In genomic region chr4:112882286-112882685, GRCh38 we compare ENCODE assay signal across 1 cellular context.
TF ChIP-seq lines count a peak whose summit lies in the region.

No MANE protein-coding gene starts in this region.

TF ChIP-seq in WTC11, 78 proteins besides CTCF, POLR2A, EP300 and RAD21:
- TF ChIP-seq MAX (CRISPR knock-in tag; IDR thresholded peaks at IDR 0.05) (no peak), MXD4 (CRISPR knock-in tag; IDR thresholded peaks at IDR 0.05; ENCODE audit: borderline replicate concordance) (no peak), NR1H2 (CRISPR knock-in tag; IDR thresholded peaks at IDR 0.05) (no peak), ATF3 (CRISPR knock-in tag; conservative IDR thresholded peaks at IDR 0.05) (no peak), CREB1 (CRISPR knock-in tag; IDR thresholded peaks at IDR 0.05) (no peak), NR3C1 (CRISPR knock-in tag; conservative IDR thresholded peaks at IDR 0.05; ENCODE audit: low read depth) (no peak), HMGA2 (CRISPR knock-in tag; IDR thresholded peaks at IDR 0.05) (no peak)
- TF ChIP-seq, protein P1, sequence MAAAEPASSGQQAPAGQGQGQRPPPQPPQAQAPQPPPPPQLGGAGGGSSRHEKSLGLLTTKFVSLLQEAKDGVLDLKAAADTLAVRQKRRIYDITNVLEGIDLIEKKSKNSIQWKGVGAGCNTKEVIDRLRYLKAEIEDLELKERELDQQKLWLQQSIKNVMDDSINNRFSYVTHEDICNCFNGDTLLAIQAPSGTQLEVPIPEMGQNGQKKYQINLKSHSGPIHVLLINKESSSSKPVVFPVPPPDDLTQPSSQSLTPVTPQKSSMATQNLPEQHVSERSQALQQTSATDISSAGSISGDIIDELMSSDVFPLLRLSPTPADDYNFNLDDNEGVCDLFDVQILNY (CRISPR knock-in tag; IDR thresholded peaks at IDR 0.05): no peak
- TF ChIP-seq, protein P2, sequence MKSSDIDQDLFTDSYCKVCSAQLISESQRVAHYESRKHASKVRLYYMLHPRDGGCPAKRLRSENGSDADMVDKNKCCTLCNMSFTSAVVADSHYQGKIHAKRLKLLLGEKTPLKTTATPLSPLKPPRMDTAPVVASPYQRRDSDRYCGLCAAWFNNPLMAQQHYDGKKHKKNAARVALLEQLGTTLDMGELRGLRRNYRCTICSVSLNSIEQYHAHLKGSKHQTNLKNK (CRISPR knock-in tag; IDR thresholded peaks at IDR 0.05): no peak
- TF ChIP-seq, protein P3, sequence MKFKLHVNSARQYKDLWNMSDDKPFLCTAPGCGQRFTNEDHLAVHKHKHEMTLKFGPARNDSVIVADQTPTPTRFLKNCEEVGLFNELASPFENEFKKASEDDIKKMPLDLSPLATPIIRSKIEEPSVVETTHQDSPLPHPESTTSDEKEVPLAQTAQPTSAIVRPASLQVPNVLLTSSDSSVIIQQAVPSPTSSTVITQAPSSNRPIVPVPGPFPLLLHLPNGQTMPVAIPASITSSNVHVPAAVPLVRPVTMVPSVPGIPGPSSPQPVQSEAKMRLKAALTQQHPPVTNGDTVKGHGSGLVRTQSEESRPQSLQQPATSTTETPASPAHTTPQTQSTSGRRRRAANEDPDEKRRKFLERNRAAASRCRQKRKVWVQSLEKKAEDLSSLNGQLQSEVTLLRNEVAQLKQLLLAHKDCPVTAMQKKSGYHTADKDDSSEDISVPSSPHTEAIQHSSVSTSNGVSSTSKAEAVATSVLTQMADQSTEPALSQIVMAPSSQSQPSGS (CRISPR knock-in tag; IDR thresholded peaks at IDR 0.05; ENCODE audit: borderline replicate concordance, low read depth): no peak
- TF ChIP-seq, protein P4, sequence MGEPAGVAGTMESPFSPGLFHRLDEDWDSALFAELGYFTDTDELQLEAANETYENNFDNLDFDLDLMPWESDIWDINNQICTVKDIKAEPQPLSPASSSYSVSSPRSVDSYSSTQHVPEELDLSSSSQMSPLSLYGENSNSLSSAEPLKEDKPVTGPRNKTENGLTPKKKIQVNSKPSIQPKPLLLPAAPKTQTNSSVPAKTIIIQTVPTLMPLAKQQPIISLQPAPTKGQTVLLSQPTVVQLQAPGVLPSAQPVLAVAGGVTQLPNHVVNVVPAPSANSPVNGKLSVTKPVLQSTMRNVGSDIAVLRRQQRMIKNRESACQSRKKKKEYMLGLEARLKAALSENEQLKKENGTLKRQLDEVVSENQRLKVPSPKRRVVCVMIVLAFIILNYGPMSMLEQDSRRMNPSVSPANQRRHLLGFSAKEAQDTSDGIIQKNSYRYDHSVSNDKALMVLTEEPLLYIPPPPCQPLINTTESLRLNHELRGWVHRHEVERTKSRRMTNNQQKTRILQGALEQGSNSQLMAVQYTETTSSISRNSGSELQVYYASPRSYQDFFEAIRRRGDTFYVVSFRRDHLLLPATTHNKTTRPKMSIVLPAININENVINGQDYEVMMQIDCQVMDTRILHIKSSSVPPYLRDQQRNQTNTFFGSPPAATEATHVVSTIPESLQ (CRISPR knock-in tag; IDR thresholded peaks at IDR 0.05): no peak
- TF ChIP-seq, protein P5, sequence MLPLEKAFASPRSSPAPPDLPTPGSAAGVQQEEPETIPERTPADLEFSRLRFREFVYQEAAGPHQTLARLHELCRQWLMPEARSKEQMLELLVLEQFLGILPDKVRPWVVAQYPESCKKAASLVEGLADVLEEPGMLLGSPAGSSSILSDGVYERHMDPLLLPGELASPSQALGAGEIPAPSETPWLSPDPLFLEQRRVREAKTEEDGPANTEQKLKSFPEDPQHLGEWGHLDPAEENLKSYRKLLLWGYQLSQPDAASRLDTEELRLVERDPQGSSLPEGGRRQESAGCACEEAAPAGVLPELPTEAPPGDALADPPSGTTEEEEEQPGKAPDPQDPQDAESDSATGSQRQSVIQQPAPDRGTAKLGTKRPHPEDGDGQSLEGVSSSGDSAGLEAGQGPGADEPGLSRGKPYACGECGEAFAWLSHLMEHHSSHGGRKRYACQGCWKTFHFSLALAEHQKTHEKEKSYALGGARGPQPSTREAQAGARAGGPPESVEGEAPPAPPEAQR (CRISPR knock-in tag; IDR thresholded peaks at IDR 0.05): no peak
- TF ChIP-seq, protein P6, sequence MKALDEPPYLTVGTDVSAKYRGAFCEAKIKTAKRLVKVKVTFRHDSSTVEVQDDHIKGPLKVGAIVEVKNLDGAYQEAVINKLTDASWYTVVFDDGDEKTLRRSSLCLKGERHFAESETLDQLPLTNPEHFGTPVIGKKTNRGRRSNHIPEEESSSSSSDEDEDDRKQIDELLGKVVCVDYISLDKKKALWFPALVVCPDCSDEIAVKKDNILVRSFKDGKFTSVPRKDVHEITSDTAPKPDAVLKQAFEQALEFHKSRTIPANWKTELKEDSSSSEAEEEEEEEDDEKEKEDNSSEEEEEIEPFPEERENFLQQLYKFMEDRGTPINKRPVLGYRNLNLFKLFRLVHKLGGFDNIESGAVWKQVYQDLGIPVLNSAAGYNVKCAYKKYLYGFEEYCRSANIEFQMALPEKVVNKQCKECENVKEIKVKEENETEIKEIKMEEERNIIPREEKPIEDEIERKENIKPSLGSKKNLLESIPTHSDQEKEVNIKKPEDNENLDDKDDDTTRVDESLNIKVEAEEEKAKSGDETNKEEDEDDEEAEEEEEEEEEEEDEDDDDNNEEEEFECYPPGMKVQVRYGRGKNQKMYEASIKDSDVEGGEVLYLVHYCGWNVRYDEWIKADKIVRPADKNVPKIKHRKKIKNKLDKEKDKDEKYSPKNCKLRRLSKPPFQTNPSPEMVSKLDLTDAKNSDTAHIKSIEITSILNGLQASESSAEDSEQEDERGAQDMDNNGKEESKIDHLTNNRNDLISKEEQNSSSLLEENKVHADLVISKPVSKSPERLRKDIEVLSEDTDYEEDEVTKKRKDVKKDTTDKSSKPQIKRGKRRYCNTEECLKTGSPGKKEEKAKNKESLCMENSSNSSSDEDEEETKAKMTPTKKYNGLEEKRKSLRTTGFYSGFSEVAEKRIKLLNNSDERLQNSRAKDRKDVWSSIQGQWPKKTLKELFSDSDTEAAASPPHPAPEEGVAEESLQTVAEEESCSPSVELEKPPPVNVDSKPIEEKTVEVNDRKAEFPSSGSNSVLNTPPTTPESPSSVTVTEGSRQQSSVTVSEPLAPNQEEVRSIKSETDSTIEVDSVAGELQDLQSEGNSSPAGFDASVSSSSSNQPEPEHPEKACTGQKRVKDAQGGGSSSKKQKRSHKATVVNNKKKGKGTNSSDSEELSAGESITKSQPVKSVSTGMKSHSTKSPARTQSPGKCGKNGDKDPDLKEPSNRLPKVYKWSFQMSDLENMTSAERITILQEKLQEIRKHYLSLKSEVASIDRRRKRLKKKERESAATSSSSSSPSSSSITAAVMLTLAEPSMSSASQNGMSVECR (CRISPR knock-in tag; IDR thresholded peaks at IDR 0.05; ENCODE audit: borderline replicate concordance): no peak
